22 cellular contexts compared by ENCODE assay signal in genomic region chr7:116280803-116281202, GRCh38.
"Had no signal": no experiment of that assay in that cellular context is flagged by ENCODE, and none has a peak within 500 bp of the region (broad histone marks: within the 10 kb centered on the region; RNA-seq: fewer than 3 reads in every experiment).

No MANE protein-coding gene starts in this region.

- H3K4me3 Mint-ChIP-seq: activated CD8-positive, alpha-beta T cell treated with anti-CD3 and anti-CD28 coated beads for 36 hours; activated naive CD4-positive, alpha-beta T cell treated with anti-CD3 and anti-CD28 coated beads, Interleukin-2, amount 50 U/mL, for 24 hours; activated T-helper 1 cell treated with anti-CD3 and anti-CD28 coated beads, Interleukin-12 subunit alpha, Interleukin-12 subunit beta, Interleukin-2, Interleukin-4 antibody, amounts not matched to agents 30 ng/mL and 10 ng/mL and 1 ng/mL, durations not matched to agents 14 hours and 24 hours and 36 hours; T-cell had no signal

- H3K27ac ChIP-seq: breast epithelium, VCaP had no signal

- H3K36me3 ChIP-seq: breast epithelium had no signal

- H3K9me3 ChIP-seq: breast epithelium had no signal

- ATAC-seq: activated CD8-positive, alpha-beta T cell treated with anti-CD3 and anti-CD28 coated beads for 36 hours; T-cell had no signal

- H3K27ac Mint-ChIP-seq: activated CD8-positive, alpha-beta T cell treated with anti-CD3 and anti-CD28 coated beads for 36 hours; activated naive CD4-positive, alpha-beta T cell treated with anti-CD3 and anti-CD28 coated beads, Interleukin-2, amount 50 U/mL, for 24 hours; activated T-helper 1 cell treated with anti-CD3 and anti-CD28 coated beads, Interleukin-12 subunit alpha, Interleukin-12 subunit beta, Interleukin-2, Interleukin-4 antibody, amounts not matched to agents 30 ng/mL and 10 ng/mL and 1 ng/mL, durations not matched to agents 14 hours and 24 hours and 36 hours; T-cell had no signal

- H3K4me1 ChIP-seq: breast epithelium had no signal

- H3K9me3 Mint-ChIP-seq: activated CD8-positive, alpha-beta T cell treated with anti-CD3 and anti-CD28 coated beads for 36 hours; activated naive CD4-positive, alpha-beta T cell treated with anti-CD3 and anti-CD28 coated beads, Interleukin-2, amount 50 U/mL, for 24 hours; activated T-helper 1 cell treated with anti-CD3 and anti-CD28 coated beads, Interleukin-12 subunit alpha, Interleukin-12 subunit beta, Interleukin-2, Interleukin-4 antibody, amounts not matched to agents 30 ng/mL and 10 ng/mL and 1 ng/mL, durations not matched to agents 14 hours and 24 hours and 36 hours; T-cell had no signal

- H3K4me1 Mint-ChIP-seq: activated naive CD4-positive, alpha-beta T cell treated with anti-CD3 and anti-CD28 coated beads, Interleukin-2, amount 50 U/mL, for 24 hours; T-cell had no signal

- H3K4me3 ChIP-seq: breast epithelium had no signal

- H3K36me3 Mint-ChIP-seq: activated naive CD4-positive, alpha-beta T cell treated with anti-CD3 and anti-CD28 coated beads, Interleukin-2, amount 50 U/mL, for 24 hours; T-cell had no signal

- DNase-seq: activated CD4-positive, CD25-positive, alpha-beta regulatory T cell; activated CD8-positive, alpha-beta memory T cell treated with anti-CD3 and anti-CD28 coated beads, Interleukin-2, amount 50 U/mL, for 4 hours; activated CD8-positive, alpha-beta T cell treated with anti-CD3 and anti-CD28 coated beads for 36 hours; activated effector memory CD4-positive, alpha-beta T cell treated with Interleukin-2 at 50 U/mL for 16 hours; activated naive CD4-positive, alpha-beta T cell; aorta; caudate nucleus; MM.1S; NCI-H1105; NCI-H1436; NCI-H1694 treated with DMSO at 0.1 percent for 48 hours; NCI-H2029 treated with DMSO at 0.1 percent for 48 hours; NCI-H446; NCI-H524; SHP77 treated with DMSO at 0.1 percent for 48 hours; T-cell; T-helper 2 cell; T1000 had no signal

- H3K27me3 ChIP-seq: breast epithelium had no signal
